Comparison of ENCODE assay signal across 17 cellular contexts in genomic region chr4:24141836-24142235, GRCh38.
"Had no signal": no experiment of that assay in that cellular context is flagged by ENCODE, and none has a peak within 500 bp of the region (broad histone marks: within the 10 kb centered on the region; RNA-seq: fewer than 3 reads in every experiment).

No MANE protein-coding gene starts in this region.

- DNase-seq: dorsolateral prefrontal cortex; effector CD4-positive, alpha-beta T cell; left ventricle myocardium superior; lower lobe of right lung; naive thymus-derived CD8-positive, alpha-beta T cell; nephron progenitor cell; nucleus accumbens; psoas muscle; right cardiac atrium; sigmoid colon; spleen; stimulated activated CD4-positive, alpha-beta T cell treated with anti-CD3 and anti-CD28 coated beads, Interleukin-4, amount 100 ng/mL, for 4 hours; upper lobe of left lung had no signal

- H3K27me3 ChIP-seq: dorsolateral prefrontal cortex, sigmoid colon, spleen, tibial nerve, upper lobe of left lung had no signal

- ATAC-seq: left ventricle myocardium superior; lower lobe of right lung; naive thymus-derived CD8-positive, alpha-beta T cell; psoas muscle; right cardiac atrium; stimulated activated memory B cell treated with anti-CD40 and anti-IgM and Interleukin-4, amounts not matched to agents 10 μg/mL and 1 μg/mL and 100 μg/mL, for 72 hours had no signal

- H3K27ac ChIP-seq: dorsolateral prefrontal cortex, lower lobe of right lung, psoas muscle, sigmoid colon, skin epidermis, spleen, thoracic aorta, tibial nerve, upper lobe of left lung had no signal

- H3K4me1 ChIP-seq: lower lobe of right lung, spleen, tibial nerve, upper lobe of left lung had no signal

- H3K9me3 ChIP-seq: lower lobe of right lung, psoas muscle, sigmoid colon, spleen, thoracic aorta, tibial nerve, upper lobe of left lung had no signal

- H3K36me3 ChIP-seq: lower lobe of right lung, sigmoid colon, spleen, thoracic aorta, tibial nerve, upper lobe of left lung had no signal

- H3K4me3 ChIP-seq: dorsolateral prefrontal cortex, lower lobe of right lung, psoas muscle, sigmoid colon, skin epidermis, spleen, thoracic aorta, tibial nerve, upper lobe of left lung had no signal
